In genomic region chr13:31719214-31719613, GRCh38 we compare ENCODE assay signal across 37 cellular contexts. TPM values are rescaled to one million over a fixed set of nuclear protein-coding genes. Genes with fewer than 3 reads are reported as not detected.
"Had no signal": no experiment of that assay in that cellular context is flagged by ENCODE, and none has a peak within 500 bp of the region (broad histone marks: within the 10 kb centered on the region; RNA-seq: fewer than 3 reads in every experiment).

No MANE protein-coding gene starts in this region.

- H3K9me3 ChIP-seq: MG63 had no signal

- H3K36me3 ChIP-seq: MG63 had no signal

- H3K4me3 ChIP-seq: MG63 had no signal

- H3K27me3 ChIP-seq: MG63 had no signal

- DNase-seq: Karpas-422, Kasumi-1, KG1, MG63, MM.1S, NCI-H1048, NCI-H1092, NCI-H1092 treated with DMSO at 0.1 percent for 48 hours, NCI-H1105, NCI-H1105 treated with DMSO at 0.1 percent for 48 hours, NCI-H1417, NCI-H1417 treated with DMSO at 0.1 percent for 48 hours, NCI-H1436, NCI-H1436 treated with DMSO at 0.1 percent for 48 hours, NCI-H146, NCI-H1694, NCI-H1694 treated with DMSO at 0.1 percent for 48 hours, NCI-H187, NCI-H187 treated with DMSO at 0.1 percent for 48 hours, NCI-H1930, NCI-H2029, NCI-H2029 treated with DMSO at 0.1 percent for 48 hours, NCI-H2081, NCI-H2081 treated with DMSO at 0.1 percent for 48 hours, NCI-H2107, NCI-H2171, NCI-H2171 treated with DMSO at 0.1 percent for 48 hours, NCI-H2227 treated with DMSO at 0.1 percent for 48 hours, NCI-H226, NCI-H345, NCI-H446, NCI-H446 treated with DMSO at 0.1 percent for 48 hours, NCI-H510A, NCI-H510A treated with DMSO at 0.1 percent for 48 hours had no signal

- H3K27ac ChIP-seq: KMS-11 had no signal

- H3K4me2 ChIP-seq: KMS-11 had no signal

- H3K9ac ChIP-seq: KMS-11 had no signal

RNA-seq across cellular contexts. Expression of gene RXFP2, which starts 20.1 kb away (rescaled TPM):
- total RNA-seq: LHCN-M2, MCF 10A had no signal
